7 cellular contexts compared by ENCODE assay signal in genomic region chr7:90147079-90147960, GRCh38. TPM values are rescaled to one million over a fixed set of nuclear protein-coding genes. Genes with fewer than 3 reads are reported as not detected.
DNase-seq lines count a peak whose midpoint lies in the region; ATAC-seq and TF ChIP-seq lines count a peak whose summit lies in the region.
"Not testable (repeated sequence)": the region's sequence is repeated elsewhere in the genome, so short reads cannot be mapped to it uniquely, and the experiment has no call there.
"Had no signal": no experiment of that assay in that cellular context is flagged by ENCODE, and none has a peak within 500 bp of the region (broad histone marks: within the 10 kb centered on the region; RNA-seq: fewer than 3 reads in every experiment).

No MANE protein-coding gene starts in this region.

- not testable (repeated sequence) for H3K27me3 ChIP-seq in gastroesophageal sphincter

- not testable (repeated sequence) for TF ChIP-seq EP300 in gastroesophageal sphincter (IDR thresholded peaks at IDR 0.05)

- H3K4me3 ChIP-seq in gastroesophageal sphincter = not testable (repeated sequence)

- H3K9me3 Mint-ChIP-seq in stimulated activated naive CD8-positive, alpha-beta T cell treated with anti-CD3 and anti-CD28 coated beads, Interleukin-15, amount 100 ng/mL, for 72 hours = not testable (repeated sequence)

- peak; percentile 18 for DNase-seq in NCI-H1694 treated with DMSO at 0.1 percent for 48 hours (lab: John Stamatoyannopoulos, UW)
- peak; percentile 42 for DNase-seq in NCI-H524 treated with DMSO at 0.1 percent for 48 hours (lab: John Stamatoyannopoulos, UW)
- DNase-seq in myocyte (ENCODE audit: low read depth) = peak; percentile 13
- DNase-seq in stimulated activated naive CD8-positive, alpha-beta T cell treated with anti-CD3 and anti-CD28 coated beads, Interleukin-15, amount 100 ng/mL, for 72 hours = not testable (repeated sequence)

- not testable (repeated sequence) for H3K27ac Mint-ChIP-seq in stimulated activated naive CD8-positive, alpha-beta T cell treated with anti-CD3 and anti-CD28 coated beads, Interleukin-15, amount 100 ng/mL, for 72 hours

- TF ChIP-seq POLR2A in gastroesophageal sphincter (IDR thresholded peaks at IDR 0.05) = not testable (repeated sequence)

- not testable (repeated sequence) for H3K9me3 ChIP-seq in gastroesophageal sphincter

- 84% methylated on average over 11 of the region's 14 CpGs; no CpG with 5 or more reads in 1 of the 2 donors for WGBS in gastroesophageal sphincter (ENCODE audit: low coverage in 1 of 2), 2 donors

- not testable (repeated sequence) for H3K36me3 ChIP-seq in gastroesophageal sphincter

- not testable (repeated sequence) for H3K4me1 ChIP-seq in gastroesophageal sphincter

- H3K27me3 Mint-ChIP-seq in stimulated activated naive CD8-positive, alpha-beta T cell treated with anti-CD3 and anti-CD28 coated beads, Interleukin-15, amount 100 ng/mL, for 72 hours = peaks cover 13% of the 10 kb centered on the region

- not testable (repeated sequence) for H3K27ac ChIP-seq in gastroesophageal sphincter

- TF ChIP-seq CTCF in gastroesophageal sphincter (IDR thresholded peaks at IDR 0.05) = not testable (repeated sequence)

- ATAC-seq in SK-N-SH treated with all-trans-retinoic acid at 6 μM for 48 hours (peak; percentile 27; the same call in 1 of the 3 replicates), gastroesophageal sphincter (peak; percentile 5)
- ATAC-seq in stimulated activated naive CD8-positive, alpha-beta T cell treated with anti-CD3 and anti-CD28 coated beads, Interleukin-15, amount 100 ng/mL, for 72 hours = peak; percentile 50

- H3K4me1 Mint-ChIP-seq in stimulated activated naive CD8-positive, alpha-beta T cell treated with anti-CD3 and anti-CD28 coated beads, Interleukin-15, amount 100 ng/mL, for 72 hours = not testable (repeated sequence)

- not testable (repeated sequence) for H3K4me3 Mint-ChIP-seq in stimulated activated naive CD8-positive, alpha-beta T cell treated with anti-CD3 and anti-CD28 coated beads, Interleukin-15, amount 100 ng/mL, for 72 hours

RNA-seq across cellular contexts. Expression of gene STEAP1, which starts 6.9 kb away (rescaled TPM):
- total RNA-seq in gastroesophageal sphincter = 10 to 100 TPM in 3 of 4 donors, 1 to 10 TPM in 1; 2.6 to 14.2 (median 12.6) TPM
- 12.5 and 14.4 TPM in 2 replicates for total RNA-seq in myocyte
- 2.7 TPM for polyA plus RNA-seq in myocyte (2012)
- total RNA-seq: CD4-positive, alpha-beta T cell had no signal
